Comparison of ENCODE assay signal across 1 cellular context in the genomic region with DNA sequence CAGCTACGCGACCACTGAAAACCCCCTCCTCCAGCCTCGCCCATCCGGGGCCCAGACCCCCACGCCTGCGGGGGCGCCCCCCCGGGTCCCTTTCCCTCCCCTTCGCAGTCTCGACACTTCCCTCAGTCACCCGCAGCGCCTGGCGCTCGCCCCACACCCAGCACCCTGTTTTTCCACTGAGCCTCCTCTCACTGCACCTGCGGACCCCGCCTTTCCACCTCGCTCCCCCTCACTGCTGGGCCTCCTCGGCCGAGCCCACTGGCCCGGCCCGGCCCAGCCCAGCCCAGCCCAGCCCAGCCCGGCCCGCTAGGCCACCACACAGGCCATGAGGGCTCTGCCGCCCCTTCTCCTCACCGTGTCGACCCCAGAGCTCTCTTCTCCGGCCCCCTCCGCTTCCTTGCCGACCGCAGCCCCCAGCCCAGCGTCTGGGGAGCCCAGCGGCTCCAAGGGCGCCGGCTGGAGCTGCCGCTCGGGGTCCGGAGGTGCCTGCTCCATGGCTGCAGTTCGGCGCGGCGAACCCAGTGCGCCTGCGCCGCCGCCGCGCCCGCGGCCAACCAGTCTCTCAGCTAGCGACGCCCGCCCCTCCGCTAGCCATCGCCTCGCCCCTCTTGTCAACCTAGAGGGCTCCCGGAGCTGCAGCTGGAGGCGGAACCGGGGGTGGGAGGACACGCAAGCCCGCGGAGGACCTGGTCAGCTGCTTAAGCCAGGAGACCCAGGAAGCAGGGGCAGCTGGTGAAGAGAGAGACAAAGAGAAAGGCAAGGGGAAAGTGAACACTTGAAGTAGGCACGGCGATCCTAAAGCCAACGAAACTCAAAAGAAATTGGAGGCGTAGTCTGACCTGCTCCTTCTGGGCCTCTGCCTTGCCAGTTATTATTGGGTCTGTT.
A peak's percentile ranks its signal among the peaks of the same experiment; 100 is the strongest.
TF ChIP-seq lines count a peak whose summit lies in the region.

TSS of gene SNX4 (minus strand) at position 525 of the 885 bp plus-strand sequence. CDS start at position 495, 30 bp downstream.

TF ChIP-seq in HepG2, 621 proteins besides CTCF, POLR2A, EP300 and RAD21 (continued from another document and continues in another):
- TF ChIP-seq, protein P1, sequence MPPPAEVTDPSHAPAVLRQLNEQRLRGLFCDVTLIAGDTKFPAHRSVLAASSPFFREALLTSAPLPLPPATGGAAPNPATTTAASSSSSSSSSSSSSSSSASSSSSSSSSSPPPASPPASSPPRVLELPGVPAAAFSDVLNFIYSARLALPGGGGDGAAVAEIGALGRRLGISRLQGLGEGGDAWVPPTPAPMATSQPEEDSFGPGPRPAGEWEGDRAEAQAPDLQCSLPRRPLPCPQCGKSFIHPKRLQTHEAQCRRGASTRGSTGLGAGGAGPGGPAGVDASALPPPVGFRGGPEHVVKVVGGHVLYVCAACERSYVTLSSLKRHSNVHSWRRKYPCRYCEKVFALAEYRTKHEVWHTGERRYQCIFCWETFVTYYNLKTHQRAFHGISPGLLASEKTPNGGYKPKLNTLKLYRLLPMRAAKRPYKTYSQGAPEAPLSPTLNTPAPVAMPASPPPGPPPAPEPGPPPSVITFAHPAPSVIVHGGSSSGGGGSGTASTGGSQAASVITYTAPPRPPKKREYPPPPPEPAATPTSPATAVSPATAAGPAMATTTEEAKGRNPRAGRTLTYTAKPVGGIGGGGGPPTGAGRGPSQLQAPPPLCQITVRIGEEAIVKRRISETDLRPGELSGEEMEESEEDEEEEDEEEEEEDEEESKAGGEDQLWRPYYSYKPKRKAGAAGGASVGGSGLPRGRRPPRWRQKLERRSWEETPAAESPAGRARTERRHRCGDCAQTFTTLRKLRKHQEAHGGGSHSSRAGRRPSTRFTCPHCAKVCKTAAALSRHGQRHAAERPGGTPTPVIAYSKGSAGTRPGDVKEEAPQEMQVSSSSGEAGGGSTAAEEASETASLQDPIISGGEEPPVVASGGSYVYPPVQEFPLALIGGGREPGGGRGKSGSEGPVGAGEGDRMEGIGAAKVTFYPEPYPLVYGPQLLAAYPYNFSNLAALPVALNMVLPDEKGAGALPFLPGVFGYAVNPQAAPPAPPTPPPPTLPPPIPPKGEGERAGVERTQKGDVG (CRISPR knock-in tag; IDR thresholded peaks at IDR 0.05; ENCODE audit: borderline replicate concordance) = no peak
- TF ChIP-seq, protein P2, sequence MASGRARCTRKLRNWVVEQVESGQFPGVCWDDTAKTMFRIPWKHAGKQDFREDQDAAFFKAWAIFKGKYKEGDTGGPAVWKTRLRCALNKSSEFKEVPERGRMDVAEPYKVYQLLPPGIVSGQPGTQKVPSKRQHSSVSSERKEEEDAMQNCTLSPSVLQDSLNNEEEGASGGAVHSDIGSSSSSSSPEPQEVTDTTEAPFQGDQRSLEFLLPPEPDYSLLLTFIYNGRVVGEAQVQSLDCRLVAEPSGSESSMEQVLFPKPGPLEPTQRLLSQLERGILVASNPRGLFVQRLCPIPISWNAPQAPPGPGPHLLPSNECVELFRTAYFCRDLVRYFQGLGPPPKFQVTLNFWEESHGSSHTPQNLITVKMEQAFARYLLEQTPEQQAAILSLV (CRISPR knock-in tag; IDR thresholded peaks at IDR 0.05; ENCODE audit: borderline replicate concordance) = no peak
- no peak for TF ChIP-seq ZNF3 (CRISPR knock-in tag; IDR thresholded peaks at IDR 0.05)
- TF ChIP-seq NR2F2 (IDR thresholded peaks at IDR 0.05; ENCODE audit: borderline replicate concordance, low read depth) = no peak
- no peak for TF ChIP-seq IKZF4 (CRISPR knock-in tag; IDR thresholded peaks at IDR 0.05; ENCODE audit: borderline replicate concordance, low read depth, not compliant biosample characterization)
- peak; percentile 67 for TF ChIP-seq HNRNPLL (IDR thresholded peaks at IDR 0.05; ENCODE audit: low read depth, low read length, poor library complexity, severe bottlenecking)
- TF ChIP-seq PRDM4 (CRISPR knock-in tag; IDR thresholded peaks at IDR 0.05; ENCODE audit: borderline replicate concordance) = no peak
- no peak for TF ChIP-seq SRSF9 (IDR thresholded peaks at IDR 0.05; ENCODE audit: borderline replicate concordance, insufficient read depth, low read depth, low read length, poor library complexity, severe bottlenecking)
- peak; percentile 63; the same call in 1 of the 2 replicates for TF ChIP-seq ZNF790 (CRISPR knock-in tag; IDR thresholded peaks at IDR 0.05; ENCODE audit: borderline replicate concordance)
- TF ChIP-seq ZNF160 (CRISPR knock-in tag; IDR thresholded peaks at IDR 0.05) = no peak; the same call in 1 of the 2 replicates
- TF ChIP-seq, protein P3, sequence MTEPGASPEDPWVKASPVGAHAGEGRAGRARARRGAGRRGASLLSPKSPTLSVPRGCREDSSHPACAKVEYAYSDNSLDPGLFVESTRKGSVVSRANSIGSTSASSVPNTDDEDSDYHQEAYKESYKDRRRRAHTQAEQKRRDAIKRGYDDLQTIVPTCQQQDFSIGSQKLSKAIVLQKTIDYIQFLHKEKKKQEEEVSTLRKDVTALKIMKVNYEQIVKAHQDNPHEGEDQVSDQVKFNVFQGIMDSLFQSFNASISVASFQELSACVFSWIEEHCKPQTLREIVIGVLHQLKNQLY (CRISPR knock-in tag; IDR thresholded peaks at IDR 0.05) = 0 out of 2 replicates have a peak, but pooled peaks have one; percentile 35
- no peak for TF ChIP-seq ZNF609 (CRISPR knock-in tag; IDR thresholded peaks at IDR 0.05; ENCODE audit: borderline replicate concordance)
- no peak; the same call in 1 of the 2 replicates for TF ChIP-seq EED (CRISPR knock-in tag; IDR thresholded peaks at IDR 0.05)
- no peak for TF ChIP-seq CERS6 (CRISPR knock-in tag; IDR thresholded peaks at IDR 0.05)
- TF ChIP-seq, protein P4, sequence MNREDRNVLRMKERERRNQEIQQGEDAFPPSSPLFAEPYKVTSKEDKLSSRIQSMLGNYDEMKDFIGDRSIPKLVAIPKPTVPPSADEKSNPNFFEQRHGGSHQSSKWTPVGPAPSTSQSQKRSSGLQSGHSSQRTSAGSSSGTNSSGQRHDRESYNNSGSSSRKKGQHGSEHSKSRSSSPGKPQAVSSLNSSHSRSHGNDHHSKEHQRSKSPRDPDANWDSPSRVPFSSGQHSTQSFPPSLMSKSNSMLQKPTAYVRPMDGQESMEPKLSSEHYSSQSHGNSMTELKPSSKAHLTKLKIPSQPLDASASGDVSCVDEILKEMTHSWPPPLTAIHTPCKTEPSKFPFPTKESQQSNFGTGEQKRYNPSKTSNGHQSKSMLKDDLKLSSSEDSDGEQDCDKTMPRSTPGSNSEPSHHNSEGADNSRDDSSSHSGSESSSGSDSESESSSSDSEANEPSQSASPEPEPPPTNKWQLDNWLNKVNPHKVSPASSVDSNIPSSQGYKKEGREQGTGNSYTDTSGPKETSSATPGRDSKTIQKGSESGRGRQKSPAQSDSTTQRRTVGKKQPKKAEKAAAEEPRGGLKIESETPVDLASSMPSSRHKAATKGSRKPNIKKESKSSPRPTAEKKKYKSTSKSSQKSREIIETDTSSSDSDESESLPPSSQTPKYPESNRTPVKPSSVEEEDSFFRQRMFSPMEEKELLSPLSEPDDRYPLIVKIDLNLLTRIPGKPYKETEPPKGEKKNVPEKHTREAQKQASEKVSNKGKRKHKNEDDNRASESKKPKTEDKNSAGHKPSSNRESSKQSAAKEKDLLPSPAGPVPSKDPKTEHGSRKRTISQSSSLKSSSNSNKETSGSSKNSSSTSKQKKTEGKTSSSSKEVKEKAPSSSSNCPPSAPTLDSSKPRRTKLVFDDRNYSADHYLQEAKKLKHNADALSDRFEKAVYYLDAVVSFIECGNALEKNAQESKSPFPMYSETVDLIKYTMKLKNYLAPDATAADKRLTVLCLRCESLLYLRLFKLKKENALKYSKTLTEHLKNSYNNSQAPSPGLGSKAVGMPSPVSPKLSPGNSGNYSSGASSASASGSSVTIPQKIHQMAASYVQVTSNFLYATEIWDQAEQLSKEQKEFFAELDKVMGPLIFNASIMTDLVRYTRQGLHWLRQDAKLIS (CRISPR knock-in tag; IDR thresholded peaks at IDR 0.05) = no peak
- no peak for TF ChIP-seq RAD51 (IDR thresholded peaks at IDR 0.05; ENCODE audit: borderline replicate concordance)
- no peak for TF ChIP-seq HNRNPUL1 (IDR thresholded peaks at IDR 0.05; ENCODE audit: low read depth, low read length)
- TF ChIP-seq ZNF550 (CRISPR knock-in tag; IDR thresholded peaks at IDR 0.05; ENCODE audit: borderline replicate concordance) = no peak
- peak; percentile 38; the same call in 1 of the 2 replicates for TF ChIP-seq MIER3 (CRISPR knock-in tag; IDR thresholded peaks at IDR 0.05; ENCODE audit: borderline replicate concordance)
- TF ChIP-seq TCF12 (IDR thresholded peaks at IDR 0.05) = no peak
- 0 out of 2 replicates have a peak, but pooled peaks have one; percentile 24 for TF ChIP-seq TCF12 (CRISPR knock-in tag; IDR thresholded peaks at IDR 0.05)
- TF ChIP-seq ATF3 (CRISPR knock-in tag; IDR thresholded peaks at IDR 0.05) = 0 out of 2 replicates have a peak, but pooled peaks have one; percentile 6
- no peak for TF ChIP-seq NKX3-1 (CRISPR knock-in tag; IDR thresholded peaks at IDR 0.05)
- no peak; the same call in 1 of the 2 replicates for TF ChIP-seq ZSCAN25 (CRISPR knock-in tag; IDR thresholded peaks at IDR 0.05)
- no peak for TF ChIP-seq ZSCAN30 (CRISPR knock-in tag; IDR thresholded peaks at IDR 0.05)
- TF ChIP-seq NFKBIZ (CRISPR knock-in tag; IDR thresholded peaks at IDR 0.05) = 0 out of 2 replicates have a peak, but pooled peaks have one; percentile 34
- TF ChIP-seq, protein P5, sequence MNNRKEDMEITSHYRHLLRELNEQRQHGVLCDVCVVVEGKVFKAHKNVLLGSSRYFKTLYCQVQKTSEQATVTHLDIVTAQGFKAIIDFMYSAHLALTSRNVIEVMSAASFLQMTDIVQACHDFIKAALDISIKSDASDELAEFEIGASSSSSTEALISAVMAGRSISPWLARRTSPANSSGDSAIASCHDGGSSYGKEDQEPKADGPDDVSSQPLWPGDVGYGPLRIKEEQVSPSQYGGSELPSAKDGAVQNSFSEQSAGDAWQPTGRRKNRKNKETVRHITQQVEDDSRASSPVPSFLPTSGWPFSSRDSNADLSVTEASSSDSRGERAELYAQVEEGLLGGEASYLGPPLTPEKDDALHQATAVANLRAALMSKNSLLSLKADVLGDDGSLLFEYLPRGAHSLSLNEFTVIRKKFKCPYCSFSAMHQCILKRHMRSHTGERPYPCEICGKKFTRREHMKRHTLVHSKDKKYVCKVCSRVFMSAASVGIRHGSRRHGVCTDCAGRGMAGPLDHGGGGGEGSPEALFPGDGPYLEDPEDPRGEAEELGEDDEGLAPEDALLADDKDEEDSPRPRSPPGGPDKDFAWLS (CRISPR knock-in tag; IDR thresholded peaks at IDR 0.05; ENCODE audit: borderline replicate concordance) = no peak
